14 cellular contexts compared by ENCODE assay signal in the genomic region with DNA sequence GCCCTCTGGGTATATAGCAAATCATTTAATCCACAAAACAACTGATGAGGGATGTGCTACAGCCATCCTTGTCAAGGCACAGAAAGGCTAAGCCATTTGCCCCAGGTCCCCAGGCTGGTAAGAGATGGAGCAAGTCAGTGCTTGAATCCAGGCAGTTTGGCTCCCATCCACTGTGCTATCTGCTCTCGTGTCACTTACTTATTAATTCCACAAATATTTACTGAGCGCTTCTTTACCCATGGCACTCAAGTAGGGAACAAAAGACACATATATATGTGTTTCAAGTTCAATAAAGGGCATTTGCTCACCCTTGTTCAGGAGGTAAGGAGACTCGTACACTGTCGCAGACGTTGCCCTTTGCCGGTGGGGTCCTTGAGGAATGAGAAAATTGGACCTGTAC. TPM values are rescaled to one million over a fixed set of nuclear protein-coding genes. Genes with fewer than 3 reads are reported as not detected.
DNase-seq lines count a peak whose midpoint lies in the region; ATAC-seq and TF ChIP-seq lines count a peak whose summit lies in the region.
"Had no signal": no experiment of that assay in that cellular context is flagged by ENCODE, and none has a peak within 500 bp of the region (broad histone marks: within the 10 kb centered on the region; RNA-seq: fewer than 3 reads in every experiment).

No MANE protein-coding gene starts in this region.

- no peak overlapping the region for H3K4me3 Mint-ChIP-seq in CD8-positive, alpha-beta T cell
- H3K4me3 Mint-ChIP-seq: H9 had no signal

- no peaks in the 10 kb centered on the region for H3K79me2 ChIP-seq in Karpas-422 (ENCODE audit: low read length)

- 48 to 69% (median 58%) methylated on average over 6 of the region's 6 CpGs for WGBS in psoas muscle, 3 donors
- WGBS in spleen, 5 donors, result 87 to 93% (median 92%) methylated on average over 6 of the region's 6 CpGs

- no peak for ATAC-seq in CD8-positive, alpha-beta T cell
- ATAC-seq in psoas muscle, result no peak

- no peaks in the 10 kb centered on the region for H3K9me3 ChIP-seq in CD8-positive, alpha-beta T cell (ENCODE audit: low read length)
- H3K9me3 ChIP-seq in Karpas-422 (ENCODE audit: low read length), result no peaks in the 10 kb centered on the region
- H3K9me3 ChIP-seq in psoas muscle, result no peaks in the 10 kb centered on the region
- H3K9me3 ChIP-seq in spleen, result no peaks in the 10 kb centered on the region

- TF ChIP-seq POLR2A in spleen (IDR thresholded peaks at IDR 0.05), result no peak

- no peaks in the 10 kb centered on the region for H3K9me3 Mint-ChIP-seq in CD8-positive, alpha-beta T cell
- H3K9me3 Mint-ChIP-seq: H9 had no signal

- H3K27ac Mint-ChIP-seq in CD8-positive, alpha-beta T cell, result no peak overlapping the region

- CTCF ChIA-PET in CD8-positive, alpha-beta T cell (lab: Charles Lee), result no interaction called here

- peaks cover 23% of the 10 kb centered on the region for H3K4me1 ChIP-seq in CD8-positive, alpha-beta T cell (ENCODE audit: insufficient read depth, low read length)
- peaks cover 96% of the 10 kb centered on the region for H3K4me1 ChIP-seq in Karpas-422 (ENCODE audit: low read length)
- peaks cover 66% of the 10 kb centered on the region for H3K4me1 ChIP-seq in psoas muscle
- H3K4me1 ChIP-seq in spleen, result peaks cover 9 to 97% (median 45%) of the 10 kb centered on the region in 6 donors

- no peak overlapping the region for H3K4me2 ChIP-seq in Karpas-422 (ENCODE audit: low read depth, low read length, poor library complexity, severe bottlenecking)

- peaks cover 61% of the 10 kb centered on the region for H3K36me3 ChIP-seq in CD8-positive, alpha-beta T cell (ENCODE audit: insufficient read depth, low read length)
- H3K36me3 ChIP-seq in Karpas-422 (ENCODE audit: insufficient read depth, low read length) (no peaks in the 10 kb centered on the region), psoas muscle (ENCODE audit: insufficient read depth in 1 of 2, low read depth in 1 of 2) (peaks cover 0 to 3% of the 10 kb centered on the region in 2 donors), spleen (peaks cover 0 to 100% (median 53%) of the 10 kb centered on the region in 6 donors)

- H3K4me3 ChIP-seq in CD8-positive, alpha-beta T cell (ENCODE audit: low read depth, low read length), result no peak overlapping the region
- H3K4me3 ChIP-seq in Karpas-422 (ENCODE audit: low read length) (no peak overlapping the region), coronary artery (peak overlapping the region; percentile 28), psoas muscle (no peak overlapping the region), spleen (no peak overlapping the region)

- no peaks in the 10 kb centered on the region for H3K9me2 ChIP-seq in Karpas-422 (replicated peaks; ENCODE audit: insufficient read depth, low read length)

- peak overlapping the region; percentile 19 for H3K27ac ChIP-seq in CD8-positive, alpha-beta T cell (ENCODE audit: low read depth, low read length)
- peak overlapping the region; percentile 63 for H3K27ac ChIP-seq in Karpas-422 (ENCODE audit: low read length)
- peak overlapping the region; percentile 65 to 92 for H3K27ac ChIP-seq in coronary artery
- peak overlapping the region; percentile 78 for H3K27ac ChIP-seq in psoas muscle
- peak overlapping the region in 3 of 8 donors; percentile 9 to 55 (median 55) for H3K27ac ChIP-seq in spleen

- no peaks in the 10 kb centered on the region for H4K20me1 ChIP-seq in Karpas-422 (ENCODE audit: insufficient read depth, low read depth, low read length)

- peaks cover 29% of the 10 kb centered on the region for H3K4me1 Mint-ChIP-seq in CD8-positive, alpha-beta T cell (ENCODE audit: low read depth)

- TF ChIP-seq CTCF in CD8-positive, alpha-beta T cell (IDR thresholded peaks at IDR 0.05), result no peak
- TF ChIP-seq CTCF in coronary artery (IDR thresholded peaks at IDR 0.05) (no peak), psoas muscle (IDR thresholded peaks at IDR 0.05) (no peak), spleen (IDR thresholded peaks at IDR 0.05 in 8 of 11, conservative IDR thresholded peaks at IDR 0.05 in 3 of 11) (no peak)

- no peaks in the 10 kb centered on the region for H3K27me3 ChIP-seq in CD8-positive, alpha-beta T cell (ENCODE audit: insufficient read depth, low read length)
- H3K27me3 ChIP-seq in Karpas-422 (ENCODE audit: low read length) (no peaks in the 10 kb centered on the region), psoas muscle (ENCODE audit: insufficient read depth in 3 of 3, low read length in 2 of 3) (no peaks in the 10 kb centered on the region), spleen (replicated peaks in 1 of 7) (no peaks in the 10 kb centered on the region)

- peaks cover 54% of the 10 kb centered on the region for H3K36me3 Mint-ChIP-seq in CD8-positive, alpha-beta T cell

- DNase-seq in CD8-positive, alpha-beta T cell, result no peak
- peak; percentile 42 for DNase-seq in Karpas-422
- no peak for DNase-seq in coronary artery (ENCODE audit: low spot score)
- no peak for DNase-seq in psoas muscle
- no peak for DNase-seq in SHP77 (lab: John Stamatoyannopoulos, UW)
- DNase-seq in Kasumi-1 (lab: John Stamatoyannopoulos, UW), result no peak
- DNase-seq in spleen, result no peak
- DNase-seq: activated CD4-positive, alpha-beta T cell treated with anti-CD3 and anti-CD28 coated beads for 48 hours; NCI-H2107; OCI-M1; small intestine; T-helper 2 cell had no signal

- no peak overlapping the region for H2AFZ ChIP-seq in Karpas-422 (ENCODE audit: low read length)

- intact Hi-C loops in CD8-positive, alpha-beta T cell (cut with DNase I, micrococcal nuclease), result loop anchor here in 1 of 2 experiments (10.0 kb wide), 1 partner anchor 418 kb away; no protein-coding TSS in a partner anchor
- intact Hi-C loops in psoas muscle (cut with DNase I), result no loop called here
- intact Hi-C loops in spleen (cut with DNase I; ENCODE audit: low total_unique reads), result no loop called here

- no peaks in the 10 kb centered on the region for H3K27me3 Mint-ChIP-seq in CD8-positive, alpha-beta T cell (ENCODE audit: low read depth)

- peak overlapping the region; percentile 6; the same call in 1 of the 2 replicates for H3K9ac ChIP-seq in Karpas-422 (ENCODE audit: low read length)

- POLR2A ChIA-PET in CD8-positive, alpha-beta T cell (lab: Charles Lee), result no interaction called here

RNA-seq across cellular contexts. Expression of gene MPZL1, which starts 38.6 kb away (rescaled TPM):
- total RNA-seq in CD8-positive, alpha-beta T cell, result under 1 TPM; 0.67 to 0.81 TPM
- 13.5 and 24.9 TPM in 2 replicates for total RNA-seq in Karpas-422 (2014; rRNA removed; shearing (Covaris generic); ENCODE audit: low replicate concordance)
- 10 to 100 TPM; 14.1 to 22.4 (median 18.3) TPM for total RNA-seq in psoas muscle
- 10 to 100 TPM in 2 of 3 donors, 1 to 10 TPM in 1; 5.2 to 14.0 (median 12.6) TPM for polyA plus RNA-seq in psoas muscle
- 10 to 100 TPM; 43.0 to 65.8 (median 59.8) TPM for total RNA-seq in spleen
- 10 to 100 TPM; 12.0 to 20.4 (median 17.5) TPM for polyA plus RNA-seq in spleen

RNA-seq across cellular contexts. Expression of gene RCSD1, which starts 53.2 kb away (rescaled TPM):
- 10 to 100 TPM; 42.4 to 44.3 TPM for total RNA-seq in CD8-positive, alpha-beta T cell
- 85.4 and 116 TPM in 2 replicates for total RNA-seq in Karpas-422 (2014; rRNA removed; shearing (Covaris generic); ENCODE audit: low replicate concordance)
- total RNA-seq in psoas muscle (10 to 100 TPM in 3 of 4 donors, 1 to 10 TPM in 1; 9.9 to 34.2 (median 23.1) TPM), spleen (100 to 1,000 TPM in 5 of 7 donors, 10 to 100 TPM in 2; 91.9 to 144 (median 124) TPM)
- polyA plus RNA-seq in psoas muscle (10 to 100 TPM in 2 of 3 donors, 1 to 10 TPM in 1; 3.9 to 13.7 (median 10.4) TPM), spleen (100 to 1,000 TPM in 1 of 3 donors, 10 to 100 TPM in 2; 58.9 to 103 (median 87.2) TPM)
- polyA plus RNA-seq: neural cell had no signal
